ENCODE assay signal across 8 cellular contexts in the genomic region with DNA sequence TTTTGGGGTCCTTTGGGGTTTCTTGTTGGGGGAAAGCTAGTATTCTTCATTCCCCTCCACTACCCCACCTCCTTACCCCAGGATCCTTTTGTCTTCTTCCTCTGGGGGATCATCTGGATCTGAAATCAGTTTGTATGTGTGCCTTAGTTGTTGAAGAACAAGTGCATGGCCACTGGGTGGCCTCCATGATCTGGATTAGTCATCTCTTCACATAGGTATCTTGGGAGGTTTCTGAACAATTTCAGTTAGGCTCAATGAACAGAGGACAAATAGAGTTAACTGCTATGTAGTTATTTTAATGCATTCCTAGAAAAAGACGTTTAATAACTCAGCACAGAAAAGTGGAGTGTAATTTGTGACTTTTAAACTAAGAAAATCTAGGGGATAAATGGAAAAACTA. TPM values are rescaled to one million over a fixed set of nuclear protein-coding genes. Genes with fewer than 3 reads are reported as not detected.
DNase-seq lines count a peak whose midpoint lies in the region; ATAC-seq, FAIRE-seq and TF ChIP-seq lines count a peak whose summit lies in the region.

No MANE protein-coding gene starts in this region.

- H3K9me3 ChIP-seq in astrocyte (ENCODE audit: insufficient read depth, low read depth, low read length) (no peaks in the 10 kb centered on the region), pancreas (no peaks in the 10 kb centered on the region)

- no peaks in the 10 kb centered on the region for H3K4me1 ChIP-seq in astrocyte (ENCODE audit: insufficient read depth, low read length)
- no peaks in the 10 kb centered on the region for H3K4me1 ChIP-seq in pancreas

- H3K79me2 ChIP-seq in astrocyte (ENCODE audit: insufficient read depth, low read length): no peaks in the 10 kb centered on the region

- no peak overlapping the region for H3K4me3 Mint-ChIP-seq in activated naive CD8-positive, alpha-beta T cell treated with anti-CD3 and anti-CD28 coated beads, Interleukin-2, amount 50 U/mL, for 24 hours
- no peak overlapping the region for H3K4me3 Mint-ChIP-seq in activated naive CD8-positive, alpha-beta T cell treated with anti-CD3 and anti-CD28 coated beads for 36 hours
- H3K4me3 Mint-ChIP-seq in astrocyte (ENCODE audit: unreplicated experiment): no peak overlapping the region

- no peak overlapping the region for H3K27ac Mint-ChIP-seq in activated naive CD8-positive, alpha-beta T cell treated with anti-CD3 and anti-CD28 coated beads, Interleukin-2, amount 50 U/mL, for 24 hours
- no peak overlapping the region for H3K27ac Mint-ChIP-seq in activated naive CD8-positive, alpha-beta T cell treated with anti-CD3 and anti-CD28 coated beads for 36 hours
- H3K27ac Mint-ChIP-seq in astrocyte (ENCODE audit: unreplicated experiment): no peak overlapping the region

- H3K4me2 ChIP-seq in astrocyte (ENCODE audit: low read length): no peak overlapping the region

- H3K36me3 Mint-ChIP-seq in activated naive CD8-positive, alpha-beta T cell treated with anti-CD3 and anti-CD28 coated beads, Interleukin-2, amount 50 U/mL, for 24 hours (ENCODE audit: low read depth): no peaks in the 10 kb centered on the region
- H3K36me3 Mint-ChIP-seq in activated naive CD8-positive, alpha-beta T cell treated with anti-CD3 and anti-CD28 coated beads for 36 hours: no peaks in the 10 kb centered on the region
- no peaks in the 10 kb centered on the region for H3K36me3 Mint-ChIP-seq in astrocyte (ENCODE audit: low read depth, unreplicated experiment)

- DNase-seq in activated naive CD8-positive, alpha-beta T cell treated with anti-CD3 and anti-CD28 coated beads, Interleukin-2, amount 50 U/mL, for 24 hours: no peak
- no peak for DNase-seq in activated naive CD8-positive, alpha-beta T cell treated with anti-CD3 and anti-CD28 coated beads for 36 hours
- DNase-seq in astrocyte (ENCODE audit: low read depth): no peak
- DNase-seq in pancreas: peak in 1 of 6 donors; percentile 16
- no peak for DNase-seq in cerebellum (ENCODE audit: low spot score)
- DNase-seq in occipital lobe (lab: John Stamatoyannopoulos, UW): no peak

- H4K20me1 ChIP-seq in astrocyte (ENCODE audit: insufficient read depth, low read length): no peaks in the 10 kb centered on the region

- peaks cover 18% of the 10 kb centered on the region for H3K27me3 Mint-ChIP-seq in activated naive CD8-positive, alpha-beta T cell treated with anti-CD3 and anti-CD28 coated beads, Interleukin-2, amount 50 U/mL, for 24 hours
- H3K27me3 Mint-ChIP-seq in activated naive CD8-positive, alpha-beta T cell treated with anti-CD3 and anti-CD28 coated beads for 36 hours: peaks cover 32% of the 10 kb centered on the region
- no peaks in the 10 kb centered on the region for H3K27me3 Mint-ChIP-seq in astrocyte (ENCODE audit: low read depth, unreplicated experiment)

- WGBS in pancreas, 2 donors: 14 to 22% methylated on average over 1 of the region's 1 CpG

- peaks cover 4% of the 10 kb centered on the region for H3K4me1 Mint-ChIP-seq in activated naive CD8-positive, alpha-beta T cell treated with anti-CD3 and anti-CD28 coated beads, Interleukin-2, amount 50 U/mL, for 24 hours
- no peaks in the 10 kb centered on the region for H3K4me1 Mint-ChIP-seq in activated naive CD8-positive, alpha-beta T cell treated with anti-CD3 and anti-CD28 coated beads for 36 hours
- H3K4me1 Mint-ChIP-seq in astrocyte (ENCODE audit: low read depth, unreplicated experiment): no peaks in the 10 kb centered on the region

- peak; percentile 77 for ATAC-seq in activated naive CD8-positive, alpha-beta T cell treated with anti-CD3 and anti-CD28 coated beads, Interleukin-2, amount 50 U/mL, for 24 hours
- ATAC-seq in HG03565 (IDR thresholded peaks at IDR 0.05; ENCODE audit: unreplicated experiment) (peak; percentile 62), pancreas (peak in 3 of 4 donors; percentile 60 to 70 (median 61)), HG03175 (IDR thresholded peaks at IDR 0.05; ENCODE audit: unreplicated experiment) (no peak)

- H3K27me3 ChIP-seq in astrocyte (ENCODE audit: insufficient read depth, low read length) (no peaks in the 10 kb centered on the region), pancreas (no peaks in the 10 kb centered on the region)

- intact Hi-C loops in pancreas (cut with DNase I): no loop called here

- peak; percentile 24 for TF ChIP-seq CTCF in astrocyte (IDR thresholded peaks at IDR 0.05; ENCODE audit: insufficient read depth, low read depth, low read length)
- no peak for TF ChIP-seq CTCF in pancreas (IDR thresholded peaks at IDR 0.05)

- H3K4me3 ChIP-seq in astrocyte (ENCODE audit: insufficient read depth, low read depth, low read length): no peak overlapping the region
- no peak overlapping the region for H3K4me3 ChIP-seq in pancreas

- H3K27ac ChIP-seq in astrocyte (ENCODE audit: low read depth, low read length) (no peak overlapping the region), pancreas (no peak overlapping the region)

- H3K9ac ChIP-seq in astrocyte (ENCODE audit: low read length): no peak overlapping the region

- H3K9me3 Mint-ChIP-seq in activated naive CD8-positive, alpha-beta T cell treated with anti-CD3 and anti-CD28 coated beads, Interleukin-2, amount 50 U/mL, for 24 hours: no peaks in the 10 kb centered on the region
- no peaks in the 10 kb centered on the region for H3K9me3 Mint-ChIP-seq in activated naive CD8-positive, alpha-beta T cell treated with anti-CD3 and anti-CD28 coated beads for 36 hours
- no peaks in the 10 kb centered on the region for H3K9me3 Mint-ChIP-seq in astrocyte (ENCODE audit: unreplicated experiment)

- no peak for FAIRE-seq in astrocyte (lab: Jason Lieb, UNC)
- no peak for FAIRE-seq in pancreas (lab: Jason Lieb, UNC)

- H3K36me3 ChIP-seq in astrocyte (ENCODE audit: insufficient read depth, low read length) (no peaks in the 10 kb centered on the region), pancreas (no peaks in the 10 kb centered on the region)

- H2AFZ ChIP-seq in astrocyte (ENCODE audit: low read depth, low read length): no peak overlapping the region

RNA-seq across cellular contexts. Expression of a gene that starts 7.1 kb away (rescaled TPM):
- total RNA-seq in activated naive CD8-positive, alpha-beta T cell treated with anti-CD3 and anti-CD28 coated beads for 36 hours: 1 to 10 TPM; 4.3 to 5.2 TPM
- total RNA-seq in astrocyte (8.6 and 8.7 TPM in 2 replicates), pancreas (10 to 100 TPM in 5 of 6 donors, 1 to 10 TPM in 1; 9.6 to 28.7 (median 15.6) TPM), cerebellum (13.9 TPM), occipital lobe (5.8 TPM)
- polyA plus RNA-seq in pancreas: 10 to 100 TPM; 12.1 to 27.9 TPM
